12 cellular contexts compared by ENCODE assay signal in the genomic region with DNA sequence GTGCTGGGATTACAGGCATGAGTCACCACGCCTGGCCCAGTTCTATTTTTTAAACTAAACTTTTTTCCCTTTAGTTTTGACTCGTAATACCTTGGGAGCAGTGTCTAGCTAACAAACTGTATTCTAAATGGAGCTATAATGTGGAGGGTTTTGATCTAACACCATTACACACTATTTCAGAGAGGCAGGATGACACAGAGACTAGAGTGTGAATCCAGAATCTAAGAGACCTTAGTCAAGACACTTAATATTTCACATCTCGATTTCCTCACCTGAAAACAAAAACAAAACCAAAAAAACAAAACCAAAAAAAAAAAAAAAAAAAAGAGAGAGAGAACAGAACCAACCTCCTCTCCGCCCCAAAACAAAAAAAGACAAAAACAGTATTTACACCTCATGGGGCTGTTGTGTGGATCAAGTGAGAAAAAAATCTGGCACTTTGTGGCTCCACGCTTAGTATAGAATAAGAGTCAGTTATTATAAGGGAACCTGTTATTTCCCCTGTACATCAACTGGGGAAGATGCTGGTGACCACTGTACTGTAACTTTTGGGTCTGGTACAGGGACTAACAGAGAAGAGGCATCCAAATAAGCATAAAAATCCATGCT.
"Had no signal": no experiment of that assay in that cellular context is flagged by ENCODE, and none has a peak within 500 bp of the region (broad histone marks: within the 10 kb centered on the region; RNA-seq: fewer than 3 reads in every experiment).

No MANE protein-coding gene starts in this region.

- H3K4me1 Mint-ChIP-seq: nephron had no signal

- ATAC-seq: heart left ventricle, left lung, right cardiac atrium had no signal

- H3K9me3 Mint-ChIP-seq: nephron had no signal

- H3K27me3 Mint-ChIP-seq: progenitor cell of endocrine pancreas had no signal

- H3K27me3 ChIP-seq: colonic mucosa, heart left ventricle, left lung had no signal

- DNase-seq: activated CD4-positive, alpha-beta T cell treated with anti-CD3 and anti-CD28 coated beads for 4 hours; activated gamma-delta T cell treated with Interleukin-2 at 50 U/mL for 16 hours; activated T-cell treated with anti-CD3 and anti-CD28 coated beads, Interleukin-2, amount 50 U/mL, for 1 hour; colonic mucosa; heart left ventricle; left lung; occipital lobe; right cardiac atrium; trophoblast cell had no signal

- H3K4me1 ChIP-seq: colonic mucosa had no signal

- H3K36me3 ChIP-seq: colonic mucosa, left lung had no signal

- H3K4me3 Mint-ChIP-seq: nephron had no signal

- H3K27ac ChIP-seq: colonic mucosa, heart left ventricle, left lung had no signal

- H3K9me3 ChIP-seq: colonic mucosa, heart left ventricle, left lung had no signal

- H3K27ac Mint-ChIP-seq: nephron, progenitor cell of endocrine pancreas had no signal

- H3K4me3 ChIP-seq: colonic mucosa, heart left ventricle, left lung, smooth muscle cell had no signal
